30 cellular contexts compared by ENCODE assay signal in genomic region chr4:74104145-74104544, GRCh38. TPM values are rescaled to one million over a fixed set of nuclear protein-coding genes. Genes with fewer than 3 reads are reported as not detected.
A peak's percentile ranks its signal among the peaks of the same experiment; 100 is the strongest.
DNase-seq lines count a peak whose midpoint lies in the region; ATAC-seq and TF ChIP-seq lines count a peak whose summit lies in the region.
"Had no signal": no experiment of that assay in that cellular context is flagged by ENCODE, and none has a peak within 500 bp of the region (broad histone marks: within the 10 kb centered on the region; RNA-seq: fewer than 3 reads in every experiment).

No MANE protein-coding gene starts in this region.

- DNase-seq in LoVo (ENCODE audit: low spot score) (peak; percentile 57), colonic mucosa (peak; percentile 69), left lung (no peak), spleen (no peak), NCI-H1105 (lab: John Stamatoyannopoulos, UW) (no peak), NCI-H2171 (lab: John Stamatoyannopoulos, UW) (no peak)
- no peak for DNase-seq in activated effector memory CD4-positive, alpha-beta T cell treated with Interleukin-2 at 50 U/mL for 16 hours
- DNase-seq: activated CD4-positive, alpha-beta T cell treated with anti-CD3 and anti-CD28 coated beads for 48 hours; caudate nucleus; COR-L47; DMS53; gastrocnemius medialis; hypothalamus; Kasumi-1; naive B cell; NCI-H146; NCI-H2107; NCI-H446 treated with DMSO at 0.1 percent for 48 hours; SJCRH30; stimulated activated CD4-positive, alpha-beta T cell treated with anti-CD3 and anti-CD28 coated beads, Interleukin-4, amount 100 ng/mL, for 4 hours; SW 1271; T1000; WERI-Rb-1 had no signal

- H3K4me1 ChIP-seq in colonic mucosa, result peaks cover 3% of the 10 kb centered on the region
- H3K4me1 ChIP-seq in left lung, result peaks cover 7 to 24% of the 10 kb centered on the region in 2 donors
- peaks cover 0 to 18% (median 4%) of the 10 kb centered on the region in 6 donors for H3K4me1 ChIP-seq in spleen

- TF ChIP-seq CTCF in colonic mucosa (IDR thresholded peaks at IDR 0.05) (no peak), left lung (IDR thresholded peaks at IDR 0.05) (no peak), spleen (IDR thresholded peaks at IDR 0.05 in 8 of 11, conservative IDR thresholded peaks at IDR 0.05 in 3 of 11) (no peak)

- H3K9ac ChIP-seq in colonic mucosa (ENCODE audit: low read depth in 2 of 2, low read length in 2 of 2), result peak overlapping the region in 1 of 2 donors; percentile 10

- H3K4me3 ChIP-seq in colonic mucosa, result no peak overlapping the region
- H3K4me3 ChIP-seq in left lung, result no peak overlapping the region
- no peak overlapping the region for H3K4me3 ChIP-seq in spleen
- H3K4me3 ChIP-seq: ascending aorta, esophagus muscularis mucosa, gastrocnemius medialis, SJCRH30 had no signal

- intact Hi-C loops in colonic mucosa (cut with DNase I), result no loop called here
- intact Hi-C loops in left lung (cut with DNase I), result no loop called here
- intact Hi-C loops in spleen (cut with DNase I; ENCODE audit: low total_unique reads), result no loop called here

- H3K27ac ChIP-seq in colonic mucosa (peak overlapping the region; percentile 23), left lung (no peak overlapping the region), spleen (peak overlapping the region in 5 of 8 donors; percentile 12 to 54 (median 37))
- H3K27ac ChIP-seq: ascending aorta, C4-2B, esophagus muscularis mucosa, SJCRH30, WERI-Rb-1 had no signal

- H3K36me3 ChIP-seq in colonic mucosa, result no peaks in the 10 kb centered on the region
- H3K36me3 ChIP-seq in left lung, result no peaks in the 10 kb centered on the region
- no peaks in the 10 kb centered on the region for H3K36me3 ChIP-seq in spleen
- H3K36me3 ChIP-seq: ascending aorta, esophagus muscularis mucosa, gastrocnemius medialis, SJCRH30, WERI-Rb-1 had no signal

- no peak for TF ChIP-seq POLR2A in spleen (IDR thresholded peaks at IDR 0.05)

- no peaks in the 10 kb centered on the region for H3K9me3 ChIP-seq in colonic mucosa
- H3K9me3 ChIP-seq in left lung, result no peaks in the 10 kb centered on the region
- H3K9me3 ChIP-seq in spleen, result no peaks in the 10 kb centered on the region
- H3K9me3 ChIP-seq: ascending aorta, esophagus muscularis mucosa, gastrocnemius medialis, SJCRH30 had no signal

- WGBS in spleen, 5 donors, result 64 to 84% (median 81%) methylated on average over 4 of the region's 4 CpGs

- H3K27me3 ChIP-seq in colonic mucosa (no peaks in the 10 kb centered on the region), left lung (peaks cover 0 to 7% of the 10 kb centered on the region in 2 donors), spleen (replicated peaks in 1 of 7) (peaks cover 0 to 24% (median 3%) of the 10 kb centered on the region in 7 donors)
- H3K27me3 ChIP-seq: ascending aorta, esophagus muscularis mucosa, SJCRH30 had no signal

- peak; percentile 3 for ATAC-seq in left lung
- ATAC-seq in HG02759 (IDR thresholded peaks at IDR 0.05; ENCODE audit: unreplicated experiment), result no peak
- ATAC-seq: activated naive CD4-positive, alpha-beta T cell treated with anti-CD3 and anti-CD28 coated beads, Interleukin-2, amount 50 U/mL, for 72 hours; gastrocnemius medialis; sciatic nerve had no signal

RNA-seq across cellular contexts. Expression of gene CXCL2, which starts 5.2 kb away (rescaled TPM):
- total RNA-seq in colonic mucosa (1 to 10 TPM; 7.5 TPM), left lung (100 to 1,000 TPM in 1 of 2 donors, 10 to 100 TPM in 1; 64.4 to 114 TPM), spleen (10 to 100 TPM in 2 of 7 donors, 1 to 10 TPM in 5; 4.1 to 15.6 (median 9.1) TPM)
- polyA plus RNA-seq in spleen, result 1 to 10 TPM; 2.9 to 9.3 (median 6.3) TPM
- total RNA-seq: activated naive CD4-positive, alpha-beta T cell treated with anti-CD3 and anti-CD28 coated beads, Interleukin-2, amount 50 U/mL, for 72 hours; G401 had no signal

RNA-seq across cellular contexts. Expression of gene MTHFD2L, which starts 53.8 kb away (rescaled TPM):
- total RNA-seq in colonic mucosa (10 to 100 TPM in 1 of 2 donors, 1 to 10 TPM in 1; 9.5 to 12.6 TPM), left lung (10 to 100 TPM in 1 of 2 donors, 1 to 10 TPM in 1; 9.1 to 14.8 TPM), spleen (10 to 100 TPM in 6 of 7 donors, 1 to 10 TPM in 1; 9.2 to 19.7 (median 14.9) TPM)
- 10 to 100 TPM in 1 of 3 donors, 1 to 10 TPM in 2; 7.8 to 10.4 (median 9.3) TPM for polyA plus RNA-seq in spleen
- total RNA-seq: ascending aorta had no signal

Comparison
In these comparisons a context has a peak if more than half of its experiments do, and no peak if none do; other contexts are left out.
1. DNase-seq: peak in LoVo (single experiment) and colonic mucosa (single experiment); none in left lung (0 of 2), spleen (single experiment), activated effector memory CD4-positive, alpha-beta T cell treated with Interleukin-2 at 50 U/mL for 16 hours (single experiment), NCI-H1105 (single experiment) and NCI-H2171 (single experiment).
2. H3K27ac ChIP-seq: peak in colonic mucosa (single experiment) and spleen (5 of 8); none in left lung (0 of 2).